Comparison of ENCODE assay signal across 8 cellular contexts in the genomic region with DNA sequence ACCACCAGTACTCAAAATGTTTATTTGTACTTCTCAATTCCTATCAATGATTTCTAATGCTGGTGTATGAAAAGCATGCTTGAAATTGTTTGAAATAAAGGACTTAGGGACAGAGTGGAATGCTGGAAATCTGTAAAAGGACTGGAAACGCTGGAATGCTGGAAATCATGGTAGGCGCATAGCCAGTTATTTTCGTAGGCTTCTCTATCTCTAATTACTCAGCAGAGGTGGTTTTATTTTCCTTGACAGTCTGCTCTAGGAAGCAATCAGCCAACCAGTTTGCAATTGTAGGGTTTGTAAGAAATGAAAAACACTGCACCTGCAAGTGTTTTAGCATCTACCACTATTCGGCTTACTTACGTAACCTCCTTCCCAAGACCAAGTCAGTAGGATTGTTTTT. TPM values are rescaled to one million over a fixed set of nuclear protein-coding genes. Genes with fewer than 3 reads are reported as not detected.
DNase-seq lines count a peak whose midpoint lies in the region; ATAC-seq and TF ChIP-seq lines count a peak whose summit lies in the region.

No MANE protein-coding gene starts in this region.

- DNase-seq in DND-41 (no peak), SK-N-SH (no peak), foreskin keratinocyte (no peak), DMS114 treated with DMSO at 0.1 percent for 48 hours (lab: John Stamatoyannopoulos, UW; ENCODE audit: unreplicated experiment) (no peak), epidermal melanocyte (ENCODE audit: insufficient read length, low spot score) (no peak), OCI-M2 (lab: John Stamatoyannopoulos, UW; ENCODE audit: unreplicated experiment) (no peak)

- TF ChIP-seq RAD21 in SK-N-SH (IDR thresholded peaks at IDR 0.05; ENCODE audit: low read length): no peak

- H3K9ac ChIP-seq in DND-41 (ENCODE audit: low read depth, low read length) (peak overlapping the region; percentile 92), SK-N-SH (peak overlapping the region; percentile 88)

- H3K4me1 ChIP-seq in DND-41 (ENCODE audit: insufficient read depth, low read length) (peaks cover 31% of the 10 kb centered on the region), HEK293 (ENCODE audit: control insufficient read depth, insufficient read depth, low read length) (no peaks in the 10 kb centered on the region), SK-N-SH (ENCODE audit: control insufficient read depth in 1 of 2, insufficient read depth in 2 of 2, low read depth in 1 of 2, low read length in 1 of 2) (peaks cover 5 to 20% of the 10 kb centered on the region in 2 experiments; a peak in 3 of 4 replicates), foreskin keratinocyte (no peaks in the 10 kb centered on the region)

- H3F3A ChIP-seq in SK-N-SH (replicated peaks; ENCODE audit: insufficient read depth): no peaks in the 10 kb centered on the region

- H3K36me3 ChIP-seq in DND-41 (ENCODE audit: insufficient read depth, low read length): peaks cover 26% of the 10 kb centered on the region
- H3K36me3 ChIP-seq in HEK293 (ENCODE audit: control insufficient read depth in 2 of 2, insufficient read depth in 1 of 2, low read length in 2 of 2): peaks cover 0 to 17% of the 10 kb centered on the region in 2 experiments; a peak in 1 of 3 replicates
- peaks cover 20 to 22% of the 10 kb centered on the region in 2 experiments for H3K36me3 ChIP-seq in SK-N-SH (replicated peaks in 1 of 2; ENCODE audit: control insufficient read depth in 1 of 2, insufficient read depth in 2 of 2, low read length in 1 of 2)

- H3K27ac ChIP-seq in DND-41 (ENCODE audit: low read length) (peak overlapping the region; percentile 97), HEK293 (ENCODE audit: extremely low read depth, low read depth, low read length) (peak overlapping the region; percentile 69; the same call in 1 of the 2 replicates), SK-N-SH (ENCODE audit: low read depth in 2 of 2, low read length in 1 of 2) (peak overlapping the region; percentile 79 to 92), foreskin keratinocyte (peak overlapping the region; percentile 89), skin epidermis (peak overlapping the region in 17 of 21 experiments; percentile 85 to 98 (median 93))

- H3K79me2 ChIP-seq in DND-41 (ENCODE audit: insufficient read depth, low read length) (peaks cover 64% of the 10 kb centered on the region), SK-N-SH (ENCODE audit: insufficient read depth) (peaks cover 69% of the 10 kb centered on the region)

- no peaks in the 10 kb centered on the region for H3K9me2 ChIP-seq in SK-N-SH

- TF ChIP-seq CTCF in DND-41 (IDR thresholded peaks at IDR 0.05; ENCODE audit: borderline replicate concordance, extremely low read depth, low read length, poor library complexity, severe bottlenecking) (no peak), HEK293 (tag by site-specific recombination; IDR thresholded peaks at IDR 0.05) (no peak), SK-N-SH (IDR thresholded peaks at IDR 0.05) (no peak), foreskin keratinocyte (conservative IDR thresholded peaks at IDR 0.05) (no peak)

- no peak for TF ChIP-seq EP300 in SK-N-SH (IDR thresholded peaks at IDR 0.05; ENCODE audit: borderline replicate concordance in 1 of 2, low read depth in 1 of 2, low read length in 1 of 2)

- WGBS in SK-N-SH (ENCODE audit: low lambda C conversion rate): 13% methylated on average over 5 of the region's 5 CpGs

- H3K27me3 ChIP-seq in DND-41 (ENCODE audit: insufficient read depth, low read length, poor library complexity) (no peaks in the 10 kb centered on the region), SK-N-SH (ENCODE audit: insufficient read depth) (no peaks in the 10 kb centered on the region), foreskin keratinocyte (no peaks in the 10 kb centered on the region)

- H3K4me3 ChIP-seq in DND-41 (ENCODE audit: low read depth in 1 of 2, low read length in 2 of 2) (peak overlapping the region; percentile 84 to 96), HEK293 (ENCODE audit: low read depth, low read length) (peak overlapping the region; percentile 93), SK-N-SH (ENCODE audit: low read depth in 2 of 2, low read length in 1 of 2) (peak overlapping the region; percentile 93 to 95), skin epidermis (peak overlapping the region; percentile 69 to 92 (median 79))

- POLR2A ChIA-PET in HEK293 (lab: Yijun Ruan, JAX): no interaction called here
- POLR2A ChIA-PET in SK-N-SH (lab: Yijun Ruan, JAX): no interaction called here

- H4K20me1 ChIP-seq in DND-41 (ENCODE audit: insufficient read depth, low read length) (peaks cover 11% of the 10 kb centered on the region; the same call in 1 of the 2 replicates), SK-N-SH (ENCODE audit: insufficient read depth) (no peaks in the 10 kb centered on the region)

- H2AFZ ChIP-seq in DND-41 (ENCODE audit: low read depth, low read length) (peak overlapping the region; percentile 99), SK-N-SH (ENCODE audit: low read depth) (peak overlapping the region; percentile 88)

- no peaks in the 10 kb centered on the region for H3K9me3 ChIP-seq in DND-41 (ENCODE audit: insufficient read depth, low read length, severe bottlenecking)
- H3K9me3 ChIP-seq in HEK293 (ENCODE audit: control insufficient read depth, insufficient read depth, low read depth, low read length): no peaks in the 10 kb centered on the region
- no peaks in the 10 kb centered on the region for H3K9me3 ChIP-seq in SK-N-SH

- ATAC-seq in DND-41 (ENCODE audit: insufficient read depth, low read depth) (peak; percentile 3), foreskin keratinocyte (peak; percentile 3)

- H3K4me2 ChIP-seq in DND-41 (ENCODE audit: insufficient read depth, low read length) (peak overlapping the region; percentile 98), SK-N-SH (peak overlapping the region; percentile 90)

- CTCF ChIA-PET in HEK293 (lab: Yijun Ruan, JAX) (interaction anchor here (0.6 to 1.6 kb wide), 3 partner anchors 8 to 103 kb away, joined by 3 to 5 read pairs (median 5); no protein-coding TSS in a partner anchor), SK-N-SH (lab: Yijun Ruan, JAX) (no interaction called here)

TF ChIP-seq in HEK293, 187 proteins besides CTCF, POLR2A, EP300 and RAD21 (continues in another document):
- TF ChIP-seq, protein P1, sequence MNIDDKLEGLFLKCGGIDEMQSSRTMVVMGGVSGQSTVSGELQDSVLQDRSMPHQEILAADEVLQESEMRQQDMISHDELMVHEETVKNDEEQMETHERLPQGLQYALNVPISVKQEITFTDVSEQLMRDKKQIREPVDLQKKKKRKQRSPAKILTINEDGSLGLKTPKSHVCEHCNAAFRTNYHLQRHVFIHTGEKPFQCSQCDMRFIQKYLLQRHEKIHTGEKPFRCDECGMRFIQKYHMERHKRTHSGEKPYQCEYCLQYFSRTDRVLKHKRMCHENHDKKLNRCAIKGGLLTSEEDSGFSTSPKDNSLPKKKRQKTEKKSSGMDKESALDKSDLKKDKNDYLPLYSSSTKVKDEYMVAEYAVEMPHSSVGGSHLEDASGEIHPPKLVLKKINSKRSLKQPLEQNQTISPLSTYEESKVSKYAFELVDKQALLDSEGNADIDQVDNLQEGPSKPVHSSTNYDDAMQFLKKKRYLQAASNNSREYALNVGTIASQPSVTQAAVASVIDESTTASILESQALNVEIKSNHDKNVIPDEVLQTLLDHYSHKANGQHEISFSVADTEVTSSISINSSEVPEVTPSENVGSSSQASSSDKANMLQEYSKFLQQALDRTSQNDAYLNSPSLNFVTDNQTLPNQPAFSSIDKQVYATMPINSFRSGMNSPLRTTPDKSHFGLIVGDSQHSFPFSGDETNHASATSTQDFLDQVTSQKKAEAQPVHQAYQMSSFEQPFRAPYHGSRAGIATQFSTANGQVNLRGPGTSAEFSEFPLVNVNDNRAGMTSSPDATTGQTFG (tag by site-specific recombination; IDR thresholded peaks at IDR 0.05; ENCODE audit: borderline replicate concordance): no peak
- TF ChIP-seq ZNF184 (tag by site-specific recombination; IDR thresholded peaks at IDR 0.05) (no peak), KLF8 (tag by site-specific recombination; IDR thresholded peaks at IDR 0.05) (no peak), ZNF514 (tag by site-specific recombination; IDR thresholded peaks at IDR 0.05) (no peak)

TF ChIP-seq in SK-N-SH, 30 proteins besides CTCF, POLR2A, EP300 and RAD21 (continues in another document):
- TF ChIP-seq FOSL2 (IDR thresholded peaks at IDR 0.05; ENCODE audit: borderline replicate concordance, low read depth) (no peak), ELF1 (IDR thresholded peaks at IDR 0.05) (no peak), RXRA (IDR thresholded peaks at IDR 0.05; ENCODE audit: borderline replicate concordance, low read depth) (no peak), JUND (IDR thresholded peaks at IDR 0.05) (no peak), TAF1 (IDR thresholded peaks at IDR 0.05; ENCODE audit: borderline replicate concordance, low read depth, low read length) (no peak), NRF1 (IDR thresholded peaks at IDR 0.05; ENCODE audit: low read depth, low read length) (no peak)
- TF ChIP-seq, protein P2, sequence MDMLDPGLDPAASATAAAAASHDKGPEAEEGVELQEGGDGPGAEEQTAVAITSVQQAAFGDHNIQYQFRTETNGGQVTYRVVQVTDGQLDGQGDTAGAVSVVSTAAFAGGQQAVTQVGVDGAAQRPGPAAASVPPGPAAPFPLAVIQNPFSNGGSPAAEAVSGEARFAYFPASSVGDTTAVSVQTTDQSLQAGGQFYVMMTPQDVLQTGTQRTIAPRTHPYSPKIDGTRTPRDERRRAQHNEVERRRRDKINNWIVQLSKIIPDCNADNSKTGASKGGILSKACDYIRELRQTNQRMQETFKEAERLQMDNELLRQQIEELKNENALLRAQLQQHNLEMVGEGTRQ (IDR thresholded peaks at IDR 0.05; ENCODE audit: borderline replicate concordance, low read depth, low read length): no peak
- TF ChIP-seq, protein P3, sequence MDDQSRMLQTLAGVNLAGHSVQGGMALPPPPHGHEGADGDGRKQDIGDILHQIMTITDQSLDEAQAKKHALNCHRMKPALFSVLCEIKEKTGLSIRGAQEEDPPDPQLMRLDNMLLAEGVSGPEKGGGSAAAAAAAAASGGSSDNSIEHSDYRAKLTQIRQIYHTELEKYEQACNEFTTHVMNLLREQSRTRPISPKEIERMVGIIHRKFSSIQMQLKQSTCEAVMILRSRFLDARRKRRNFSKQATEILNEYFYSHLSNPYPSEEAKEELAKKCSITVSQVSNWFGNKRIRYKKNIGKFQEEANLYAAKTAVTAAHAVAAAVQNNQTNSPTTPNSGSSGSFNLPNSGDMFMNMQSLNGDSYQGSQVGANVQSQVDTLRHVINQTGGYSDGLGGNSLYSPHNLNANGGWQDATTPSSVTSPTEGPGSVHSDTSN (IDR thresholded peaks at IDR 0.05): no peak

RNA-seq across cellular contexts. Expression of a gene that starts 0.8 kb away (rescaled TPM):
- polyA plus RNA-seq in SK-N-SH (2012; rRNA removed) (7.3 and 11.0 TPM in 2 replicates), foreskin keratinocyte (8.1 and 10.7 TPM in 2 replicates)
- polyA plus RNA-seq in SK-N-SH (2012; cell fraction: cytosol; rRNA removed): 13.7 and 16.3 TPM in 2 replicates
- 3.9 and 6.7 TPM in 2 replicates for polyA plus RNA-seq in SK-N-SH (2012; cell fraction: nucleus; rRNA removed)
- 42.6 and 46.6 TPM in 2 replicates for total RNA-seq in foreskin keratinocyte

RNA-seq across cellular contexts. Expression of a gene that starts 33.2 kb away (rescaled TPM):
- polyA plus RNA-seq in SK-N-SH (2012; rRNA removed): 2.6 and 4.6 TPM in 2 replicates
- polyA plus RNA-seq in SK-N-SH (2012; cell fraction: cytosol; rRNA removed): 3.2 and 3.4 TPM in 2 replicates
- 6.5 and 9.3 TPM in 2 replicates for polyA plus RNA-seq in SK-N-SH (2012; cell fraction: nucleus; rRNA removed)
- 29.0 and 40.7 TPM in 2 replicates for total RNA-seq in foreskin keratinocyte
- 5.5 and 9.1 TPM in 2 replicates for polyA plus RNA-seq in foreskin keratinocyte
